Comparison of ENCODE assay signal across 17 cellular contexts in the genomic region with DNA sequence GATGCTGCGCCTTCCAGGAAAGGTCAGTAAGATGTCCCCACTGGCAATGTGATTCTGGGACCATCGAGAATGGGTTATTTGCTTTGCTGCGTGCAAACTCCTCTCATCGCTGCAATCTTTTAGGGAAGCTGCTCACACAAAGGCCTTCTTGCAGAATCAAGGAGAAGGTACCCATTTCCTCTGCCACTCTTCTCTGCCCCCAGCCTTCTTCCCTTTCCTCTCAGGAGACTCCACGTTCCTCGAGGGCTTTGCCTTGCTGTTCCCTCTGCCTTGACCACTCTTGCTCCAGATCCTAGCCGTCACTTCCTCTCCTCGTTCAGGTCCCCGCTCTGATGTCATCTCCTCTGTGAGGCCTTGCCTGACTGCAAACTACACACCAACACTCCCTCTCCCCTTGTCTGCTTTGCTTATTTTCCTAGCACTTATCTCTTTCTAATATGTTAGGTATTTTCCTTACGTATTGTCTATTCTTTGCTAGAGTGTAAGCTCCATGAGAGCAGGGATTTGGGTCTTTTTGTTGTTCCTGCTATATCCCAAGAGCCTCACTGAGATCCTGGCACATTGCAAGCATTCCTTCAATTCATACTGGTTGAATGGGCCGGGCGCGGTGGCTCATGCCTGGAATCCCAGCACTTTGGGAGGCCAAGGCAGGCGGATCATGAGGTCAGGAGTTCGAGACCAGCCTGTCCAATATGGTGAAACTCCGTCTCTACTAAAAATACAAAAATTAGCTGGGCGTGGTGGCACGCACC. TPM values are rescaled to one million over a fixed set of nuclear protein-coding genes. Genes with fewer than 3 reads are reported as not detected.
DNase-seq lines count a peak whose midpoint lies in the region; ATAC-seq and TF ChIP-seq lines count a peak whose summit lies in the region.
"Had no signal": no experiment of that assay in that cellular context is flagged by ENCODE, and none has a peak within 500 bp of the region (broad histone marks: within the 10 kb centered on the region; RNA-seq: fewer than 3 reads in every experiment).

No MANE protein-coding gene starts in this region.

- ATAC-seq in Panc1 (no peak), HG02763 (IDR thresholded peaks at IDR 0.05; ENCODE audit: unreplicated experiment) (no peak), HG03460 (IDR thresholded peaks at IDR 0.05; ENCODE audit: unreplicated experiment) (no peak)
- ATAC-seq: activated CD8-positive, alpha-beta memory T cell treated with anti-CD3 and anti-CD28 coated beads, Interleukin-2, amount 10 ng/mL, durations not matched to agents 7 days and 5 days had no signal

- H3K36me3 Mint-ChIP-seq in CD4-positive, alpha-beta memory T cell = peaks cover 0 to 5% of the 10 kb centered on the region in 2 donors
- H3K36me3 Mint-ChIP-seq in CD8-positive, alpha-beta memory T cell = peaks cover 0 to 2% (median 0%) of the 10 kb centered on the region in 3 donors
- H3K36me3 Mint-ChIP-seq: activated CD8-positive, alpha-beta memory T cell treated with anti-CD3 and anti-CD28 coated beads, Interleukin-2, amount 10 ng/mL, durations not matched to agents 7 days and 5 days had no signal

- H3K4me3 ChIP-seq in CD4-positive, alpha-beta memory T cell (ENCODE audit: low read length in 2 of 2) = no peak overlapping the region
- H3K4me3 ChIP-seq in Panc1 (ENCODE audit: low read depth in 2 of 2, low read length in 2 of 2) = no peak overlapping the region
- no peak overlapping the region for H3K4me3 ChIP-seq in CD8-positive, alpha-beta memory T cell (ENCODE audit: low read length)
- H3K4me3 ChIP-seq: esophagus squamous epithelium, MG63, uterus had no signal

- no peak for DNase-seq in CD4-positive, alpha-beta memory T cell
- no peak for DNase-seq in Panc1 (ENCODE audit: low read depth, low spot score)
- peak; percentile 17 for DNase-seq in kidney tubule cell (ENCODE audit: low spot score)
- DNase-seq in CD8-positive, alpha-beta memory T cell = no peak
- no peak for DNase-seq in AG20443 (ENCODE audit: low spot score)
- DNase-seq: activated CD4-positive, CD25-positive, alpha-beta regulatory T cell; activated CD8-positive, alpha-beta memory T cell treated with anti-CD3 and anti-CD28 coated beads, Interleukin-2, amount 10 ng/mL, durations not matched to agents 7 days and 5 days; DMS79; esophagus squamous epithelium; MG63; midbrain; NCI-H774; uterus had no signal

- CTCF ChIA-PET in CD4-positive, alpha-beta memory T cell (lab: Charles Lee; ENCODE audit: partially characterized antibody) = interaction anchor here (1.1 to 3.0 kb wide), 3 partner anchors 55 to 189 kb away, joined by 3 to 7 read pairs (median 3); a partner anchor contains a TSS
- CTCF ChIA-PET in Panc1 (lab: Charles Lee) = interaction anchor here (0.6 kb wide), 1 partner anchor 33 kb away, joined by 6 read pairs; no protein-coding TSS in a partner anchor
- CTCF ChIA-PET in CD8-positive, alpha-beta memory T cell (lab: Charles Lee) = no interaction called here

- peak overlapping the region; percentile 98; the same call in 1 of the 2 replicates for H3K27ac ChIP-seq in 22Rv1
- H3K27ac ChIP-seq in CD4-positive, alpha-beta memory T cell (ENCODE audit: low read depth, low read length) = no peak overlapping the region
- H3K27ac ChIP-seq in Panc1 (ENCODE audit: low read length) = peak overlapping the region; percentile 63
- no peak overlapping the region for H3K27ac ChIP-seq in CD8-positive, alpha-beta memory T cell (ENCODE audit: low read depth, low read length)

- POLR2A ChIA-PET in CD4-positive, alpha-beta memory T cell (lab: Charles Lee; ENCODE audit: partially characterized antibody) = interaction anchor here (0.9 to 2.3 kb wide), 4 partner anchors 24 to 65 kb away, joined by 3 to 33 read pairs (median 6); a partner anchor contains a TSS
- POLR2A ChIA-PET in Panc1 (lab: Charles Lee) = no interaction called here
- POLR2A ChIA-PET in CD8-positive, alpha-beta memory T cell (lab: Charles Lee) = interaction anchor here (0.7 kb wide), 1 partner anchor 185 kb away, joined by 4 read pairs; no protein-coding TSS in a partner anchor

- peak overlapping the region in 4 of 7 donors; percentile 3 to 64 (median 40) for H3K27ac Mint-ChIP-seq in CD4-positive, alpha-beta memory T cell
- H3K27ac Mint-ChIP-seq in CD8-positive, alpha-beta memory T cell = peak overlapping the region in 2 of 8 donors; percentile 19 to 75
- H3K27ac Mint-ChIP-seq: activated CD8-positive, alpha-beta memory T cell treated with anti-CD3 and anti-CD28 coated beads, Interleukin-2, amount 10 ng/mL, durations not matched to agents 7 days and 5 days had no signal

- H3K36me3 ChIP-seq in CD4-positive, alpha-beta memory T cell (ENCODE audit: insufficient read depth, low read length) = no peaks in the 10 kb centered on the region
- H3K36me3 ChIP-seq in Panc1 (ENCODE audit: control insufficient read depth, insufficient read depth, low read length) = no peaks in the 10 kb centered on the region; the same call in 1 of the 2 replicates
- no peaks in the 10 kb centered on the region for H3K36me3 ChIP-seq in CD8-positive, alpha-beta memory T cell (ENCODE audit: insufficient read depth, low read length)
- H3K36me3 ChIP-seq: MG63, uterus had no signal

- no peaks in the 10 kb centered on the region for H3K27me3 ChIP-seq in CD4-positive, alpha-beta memory T cell (ENCODE audit: insufficient read depth, low read length)
- H3K27me3 ChIP-seq in Panc1 (ENCODE audit: control insufficient read depth, insufficient read depth, low read length) = no peaks in the 10 kb centered on the region
- H3K27me3 ChIP-seq in CD8-positive, alpha-beta memory T cell (ENCODE audit: insufficient read depth, low read length, poor library complexity, severe bottlenecking) = no peaks in the 10 kb centered on the region
- H3K27me3 ChIP-seq: ascending aorta, esophagus squamous epithelium, MG63, uterus had no signal

- H3K27me3 Mint-ChIP-seq in CD4-positive, alpha-beta memory T cell = peaks cover 0 to 2% of the 10 kb centered on the region in 2 donors
- H3K27me3 Mint-ChIP-seq in CD8-positive, alpha-beta memory T cell = peaks cover 3 to 13% of the 10 kb centered on the region in 2 donors

- peaks cover 45% of the 10 kb centered on the region for H3K4me1 ChIP-seq in CD4-positive, alpha-beta memory T cell (ENCODE audit: insufficient read depth, low read length)
- H3K4me1 ChIP-seq in Panc1 (ENCODE audit: control insufficient read depth, insufficient read depth, low read length) = peaks cover 20% of the 10 kb centered on the region
- H3K4me1 ChIP-seq in CD8-positive, alpha-beta memory T cell (ENCODE audit: insufficient read depth, low read length) = peaks cover 45% of the 10 kb centered on the region
- H3K4me1 ChIP-seq: uterus had no signal

- peak overlapping the region in 2 of 8 donors; percentile 35 to 36 for H3K4me3 Mint-ChIP-seq in CD4-positive, alpha-beta memory T cell
- H3K4me3 Mint-ChIP-seq in CD8-positive, alpha-beta memory T cell = peak overlapping the region in 2 of 7 donors; percentile 33 to 61
- H3K4me3 Mint-ChIP-seq: activated CD8-positive, alpha-beta memory T cell treated with anti-CD3 and anti-CD28 coated beads, Interleukin-2, amount 10 ng/mL, durations not matched to agents 7 days and 5 days had no signal

- TF ChIP-seq CTCF in 22Rv1 (IDR thresholded peaks at IDR 0.05) = no peak
- TF ChIP-seq CTCF in Panc1 (IDR thresholded peaks at IDR 0.05) = no peak

- in situ Hi-C loops in Panc1 (cut with HindIII; ENCODE audit: low pct_unique_long_range_greater_than_20kb, low sequenced_read_pairs) = no loop called here

- intact Hi-C loops in CD4-positive, alpha-beta memory T cell (cut with micrococcal nuclease) = no loop called here
- intact Hi-C loops in Panc1 (cut with micrococcal nuclease; ENCODE audit: unreplicated experiment) = no loop called here

- peaks cover 24 to 51% (median 36%) of the 10 kb centered on the region in 4 donors for H3K4me1 Mint-ChIP-seq in CD4-positive, alpha-beta memory T cell
- H3K4me1 Mint-ChIP-seq in CD8-positive, alpha-beta memory T cell = peaks cover 31 to 37% (median 34%) of the 10 kb centered on the region in 3 donors

- BruUV-seq in Panc1 (replicated peaks; lab: Mats Ljungman, UMichigan) = TSS peak; percentile 54

- peaks cover 0 to 5% (median 0%) of the 10 kb centered on the region in 8 donors for H3K9me3 Mint-ChIP-seq in CD4-positive, alpha-beta memory T cell
- H3K9me3 Mint-ChIP-seq in CD8-positive, alpha-beta memory T cell = no peaks in the 10 kb centered on the region

- H3K9me3 ChIP-seq in CD4-positive, alpha-beta memory T cell (ENCODE audit: control insufficient read depth in 1 of 2, low read length in 2 of 2) = no peaks in the 10 kb centered on the region
- no peaks in the 10 kb centered on the region for H3K9me3 ChIP-seq in Panc1 (ENCODE audit: control insufficient read depth, insufficient read depth, low read depth, low read length)
- no peaks in the 10 kb centered on the region for H3K9me3 ChIP-seq in CD8-positive, alpha-beta memory T cell (ENCODE audit: low read length)
- H3K9me3 ChIP-seq: ascending aorta, esophagus squamous epithelium, MG63, uterus had no signal

RNA-seq across cellular contexts. Expression of a gene that starts 5.3 kb away (rescaled TPM):
- total RNA-seq in CD4-positive, alpha-beta memory T cell = 10 to 100 TPM; 29.3 to 32.1 TPM
- 10 to 100 TPM; 24.2 to 25.1 TPM for polyA plus RNA-seq in CD4-positive, alpha-beta memory T cell
- 67.0 TPM for total RNA-seq in Panc1 (2021; ENCODE audit: unreplicated experiment)
- polyA plus RNA-seq in Panc1 (2012; ENCODE audit: insufficient read length) = 46.2 TPM
- 10 to 100 TPM; 25.3 to 28.8 TPM for total RNA-seq in CD8-positive, alpha-beta memory T cell
- 24.6 TPM for polyA plus RNA-seq in CD8-positive, alpha-beta memory T cell

RNA-seq across cellular contexts. Expression of a gene that starts 31.1 kb away (rescaled TPM):
- total RNA-seq in CD4-positive, alpha-beta memory T cell = 10 to 100 TPM; 30.9 to 31.1 TPM
- polyA plus RNA-seq in CD4-positive, alpha-beta memory T cell = 10 to 100 TPM in 1 of 2 donors, 1 to 10 TPM in 1; 6.3 to 18.7 TPM
- total RNA-seq in Panc1 (2021; ENCODE audit: unreplicated experiment) = 251 TPM
- 289 TPM for polyA plus RNA-seq in Panc1 (2012; ENCODE audit: insufficient read length)
- 10 to 100 TPM; 36.6 to 36.9 TPM for total RNA-seq in CD8-positive, alpha-beta memory T cell
- 5.7 TPM for polyA plus RNA-seq in CD8-positive, alpha-beta memory T cell

RNA-seq across cellular contexts. Expression of a gene that starts 55.0 kb away (rescaled TPM):
- total RNA-seq in CD4-positive, alpha-beta memory T cell = 10 to 100 TPM; 73.6 to 78.5 TPM
- 100 to 1,000 TPM in 1 of 2 donors, 10 to 100 TPM in 1; 81.9 to 123 TPM for polyA plus RNA-seq in CD4-positive, alpha-beta memory T cell
- total RNA-seq in Panc1 (2021; ENCODE audit: unreplicated experiment) = 21.3 TPM
- polyA plus RNA-seq in Panc1 (2012; ENCODE audit: insufficient read length) = 39.1 TPM
- 10 to 100 TPM; 29.5 to 31.9 TPM for total RNA-seq in CD8-positive, alpha-beta memory T cell
- 80.2 TPM for polyA plus RNA-seq in CD8-positive, alpha-beta memory T cell

Comparison
In these comparisons a context has a peak if more than half of its experiments do, and no peak if none do; other contexts are left out.
1. H3K27ac ChIP-seq: peak in 22Rv1 (single experiment) and Panc1 (single experiment); none in CD4-positive, alpha-beta memory T cell (single experiment) and CD8-positive, alpha-beta memory T cell (single experiment).